1 cellular context compared by ENCODE assay signal in genomic region chr17:68600123-68600880, GRCh38.
TF ChIP-seq lines count a peak whose summit lies in the region.

No MANE protein-coding gene starts in this region.

TF ChIP-seq in HepG2, 621 proteins besides CTCF, POLR2A, EP300 and RAD21 (continued from another document and continues in another):
- TF ChIP-seq ZNF276 (CRISPR knock-in tag; IDR thresholded peaks at IDR 0.05; ENCODE audit: low read depth), result no peak
- TF ChIP-seq PCBP1 (IDR thresholded peaks at IDR 0.05; ENCODE audit: borderline replicate concordance, low read depth, low read length), result 0 out of 2 replicates have a peak, but pooled peaks have one; percentile 10
- peak; percentile 66; the same call in 1 of the 2 replicates for TF ChIP-seq ZNF574 (CRISPR knock-in tag; IDR thresholded peaks at IDR 0.05)
- peak; percentile 69; the same call in 1 of the 2 replicates for TF ChIP-seq ZMYM4 (CRISPR knock-in tag; IDR thresholded peaks at IDR 0.05)
- TF ChIP-seq ZNF510 (CRISPR knock-in tag; IDR thresholded peaks at IDR 0.05; ENCODE audit: low read depth), result no peak
- TF ChIP-seq NR3C1 (CRISPR knock-in tag; IDR thresholded peaks at IDR 0.05), result no peak
- TF ChIP-seq ZNF264 (CRISPR knock-in tag; IDR thresholded peaks at IDR 0.05), result no peak
- 0 out of 2 replicates have a peak, but pooled peaks have one; percentile 55 for TF ChIP-seq ZNF589 (CRISPR knock-in tag; conservative IDR thresholded peaks at IDR 0.05)
- no peak; the same call in 1 of the 2 replicates for TF ChIP-seq SMC3 (IDR thresholded peaks at IDR 0.05; ENCODE audit: low read length)
- no peak for TF ChIP-seq ZNF512 (CRISPR knock-in tag; IDR thresholded peaks at IDR 0.05)
- 0 out of 2 replicates have a peak, but pooled peaks have one; percentile 63 for TF ChIP-seq ZNF142 (CRISPR knock-in tag; IDR thresholded peaks at IDR 0.05)
- no peak for TF ChIP-seq ZZZ3 (CRISPR knock-in tag; IDR thresholded peaks at IDR 0.05; ENCODE audit: borderline replicate concordance)
- no peak for TF ChIP-seq ZNF646 (CRISPR knock-in tag; IDR thresholded peaks at IDR 0.05)
- TF ChIP-seq EEA1 (CRISPR knock-in tag; IDR thresholded peaks at IDR 0.05; ENCODE audit: borderline replicate concordance), result no peak; the same call in 1 of the 2 replicates
- TF ChIP-seq BRCA1 (CRISPR knock-in tag; IDR thresholded peaks at IDR 0.05), result peak; percentile 30; the same call in 1 of the 2 replicates
- peak; percentile 61; the same call in 1 of the 2 replicates for TF ChIP-seq DR1 (CRISPR knock-in tag; IDR thresholded peaks at IDR 0.05)
- peak; percentile 88 for TF ChIP-seq KAT7 (CRISPR knock-in tag; IDR thresholded peaks at IDR 0.05; ENCODE audit: borderline replicate concordance)
- TF ChIP-seq ZNF704 (CRISPR knock-in tag; IDR thresholded peaks at IDR 0.05; ENCODE audit: borderline replicate concordance), result peak; percentile 85; the same call in 1 of the 2 replicates
- TF ChIP-seq HOXA5 (CRISPR knock-in tag; IDR thresholded peaks at IDR 0.05), result peak; percentile 3; the same call in 1 of the 2 replicates
- TF ChIP-seq ZNF383 (CRISPR knock-in tag; IDR thresholded peaks at IDR 0.05; ENCODE audit: borderline replicate concordance), result no peak
- no peak; the same call in 1 of the 3 replicates for TF ChIP-seq MXI1 (IDR thresholded peaks at IDR 0.05; ENCODE audit: borderline replicate concordance, low read depth, low read length)
- TF ChIP-seq SRSF1 (optimal IDR thresholded peaks at IDR 0.05; ENCODE audit: low read depth, low read length), result no peak
- TF ChIP-seq HMGXB4 (CRISPR knock-in tag; IDR thresholded peaks at IDR 0.05; ENCODE audit: borderline replicate concordance in 1 of 2, low read depth in 1 of 2), result peak; percentile 98 to 100
- no peak for TF ChIP-seq SRSF4 (IDR thresholded peaks at IDR 0.05; ENCODE audit: low read depth, low read length, poor library complexity, severe bottlenecking)
- TF ChIP-seq PRDM4 (CRISPR knock-in tag; IDR thresholded peaks at IDR 0.05; ENCODE audit: borderline replicate concordance), result no peak
- no peak for TF ChIP-seq SCMH1 (CRISPR knock-in tag; IDR thresholded peaks at IDR 0.05; ENCODE audit: borderline replicate concordance)
- peak; percentile 90 for TF ChIP-seq ZNF263 (CRISPR knock-in tag; IDR thresholded peaks at IDR 0.05)
